7 cellular contexts compared by ENCODE assay signal in the genomic region with DNA sequence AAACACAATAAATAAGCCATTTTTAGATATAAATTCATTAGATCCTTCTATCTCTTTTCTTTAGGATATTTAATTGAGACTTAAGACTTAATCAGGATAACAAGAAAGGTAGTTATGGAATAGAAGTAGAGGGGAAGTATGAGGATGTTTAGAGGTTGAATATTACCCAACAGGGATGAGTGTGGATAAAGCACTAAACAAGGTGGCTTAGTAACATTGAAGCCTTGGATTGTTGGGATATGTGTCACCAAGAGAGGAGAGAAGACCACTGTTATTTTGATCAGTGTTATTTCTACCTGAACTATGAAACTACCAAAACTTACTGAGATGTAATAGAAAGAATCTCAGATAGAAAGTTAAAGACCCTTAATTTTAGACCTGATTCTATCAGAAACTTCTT.
"Had no signal": no experiment of that assay in that cellular context is flagged by ENCODE, and none has a peak within 500 bp of the region (broad histone marks: within the 10 kb centered on the region; RNA-seq: fewer than 3 reads in every experiment).

No MANE protein-coding gene starts in this region.

- ATAC-seq: HepG2, K562 had no signal

- H3K27ac ChIP-seq: HL-60 had no signal

- DNase-seq: IMR-90, KBM-7 had no signal

- H3K36me3 Mint-ChIP-seq: IgD-negative memory B cell had no signal

- H3K4me1 Mint-ChIP-seq: IgD-negative memory B cell had no signal

- H3K4me3 Mint-ChIP-seq: IgD-negative memory B cell had no signal

- FAIRE-seq: HepG2, HTR-8/SVneo, K562 had no signal

- H3K4me3 ChIP-seq: K562 had no signal

- H3K27ac Mint-ChIP-seq: IgD-negative memory B cell had no signal
